25 cellular contexts compared by ENCODE assay signal in the genomic region with DNA sequence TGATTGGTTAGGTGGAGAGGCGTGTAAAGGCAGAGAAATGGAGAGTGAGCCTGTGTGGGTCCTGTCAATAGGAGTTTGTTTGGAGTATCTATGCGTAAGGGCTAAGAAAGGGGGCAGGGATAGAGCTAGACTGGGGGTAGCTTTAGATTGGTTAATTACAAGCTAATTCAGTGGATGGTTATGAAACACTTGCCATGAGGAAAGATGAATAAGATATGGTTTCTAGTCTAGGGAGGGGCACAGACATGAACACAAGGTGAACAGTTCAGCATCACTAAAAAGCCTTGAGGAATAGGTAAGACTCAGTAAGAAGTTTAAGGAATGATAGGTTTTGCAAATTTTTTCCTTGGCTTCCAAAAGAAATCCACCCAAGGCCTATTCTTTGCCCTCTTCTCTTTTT. TPM values are rescaled to one million over a fixed set of nuclear protein-coding genes. Genes with fewer than 3 reads are reported as not detected.
"Had no signal": no experiment of that assay in that cellular context is flagged by ENCODE, and none has a peak within 500 bp of the region (broad histone marks: within the 10 kb centered on the region; RNA-seq: fewer than 3 reads in every experiment).

No MANE protein-coding gene starts in this region.

- FAIRE-seq: frontal cortex, kidney had no signal

- H3K36me3 Mint-ChIP-seq: mesothelial cell of epicardium; naive thymus-derived CD4-positive, alpha-beta T cell had no signal

- H3K4me3 Mint-ChIP-seq: dendritic cell treated with granulocyte-macrophage colony-stimulating factor and Interleukin-4, amounts not matched to agents 40 ng/mL and 50 ng/mL, for 4 days; endodermal cell; mesothelial cell of epicardium; naive thymus-derived CD4-positive, alpha-beta T cell; nephron; stimulated activated naive CD8-positive, alpha-beta T cell treated with anti-CD3 and anti-CD28 coated beads, Interleukin-15, amount 100 ng/mL, for 72 hours had no signal

- H3K36me3 ChIP-seq: colonic mucosa, esophagus squamous epithelium, prostate gland, right atrium auricular region, suprapubic skin, transverse colon, vagina had no signal

- H3K27ac Mint-ChIP-seq: dendritic cell treated with granulocyte-macrophage colony-stimulating factor and Interleukin-4, amounts not matched to agents 40 ng/mL and 50 ng/mL, for 4 days; endodermal cell; mesothelial cell of epicardium; naive thymus-derived CD4-positive, alpha-beta T cell; nephron; stimulated activated naive CD8-positive, alpha-beta T cell treated with anti-CD3 and anti-CD28 coated beads, Interleukin-15, amount 100 ng/mL, for 72 hours had no signal

- H3K9me3 Mint-ChIP-seq: endodermal cell, mesothelial cell of epicardium, nephron had no signal

- H3K4me1 Mint-ChIP-seq: naive thymus-derived CD4-positive, alpha-beta T cell; stimulated activated naive CD8-positive, alpha-beta T cell treated with anti-CD3 and anti-CD28 coated beads, Interleukin-15, amount 100 ng/mL, for 72 hours had no signal

- H3K4me1 ChIP-seq: colonic mucosa, prostate gland, right atrium auricular region, transverse colon, vagina had no signal

- ATAC-seq: left lobe of liver; naive thymus-derived CD4-positive, alpha-beta T cell; sciatic nerve had no signal

- H3K4me2 ChIP-seq: smooth muscle cell had no signal

- H3K27me3 ChIP-seq: colonic mucosa, esophagus squamous epithelium, right atrium auricular region, suprapubic skin, transverse colon, vagina had no signal

- DNase-seq: colonic mucosa; effector CD8-positive, alpha-beta T cell; endodermal cell; esophagus squamous epithelium; kidney; naive thymus-derived CD4-positive, alpha-beta T cell; stimulated activated CD4-positive, alpha-beta T cell treated with anti-CD3 and anti-CD28 coated beads, Interleukin-12 subunit alpha, Interleukin-12 subunit beta, amount 100 ng/mL, for 4 hours; stimulated activated CD4-positive, alpha-beta T cell treated with anti-CD3 and anti-CD28 coated beads, Interleukin-4, amount 100 ng/mL, for 1 hour; stimulated activated CD8-positive, alpha-beta memory T cell treated with anti-CD3 and anti-CD28 coated beads, Interleukin-4, amount 100 ng/mL, for 48 hours; stimulated activated naive CD4-positive, alpha-beta T cell; transverse colon had no signal

- H3K27ac ChIP-seq: colonic mucosa, esophagus squamous epithelium, prostate gland, right atrium auricular region, suprapubic skin, transverse colon, vagina had no signal

- H3K4me3 ChIP-seq: colonic mucosa, esophagus squamous epithelium, lung, prostate gland, right atrium auricular region, smooth muscle cell, suprapubic skin, transverse colon, vagina had no signal

- H3K9me3 ChIP-seq: colonic mucosa, esophagus squamous epithelium, prostate gland, right atrium auricular region, suprapubic skin, transverse colon, vagina had no signal

RNA-seq across cellular contexts. Expression of a gene that starts 50.6 kb away (rescaled TPM):
- total RNA-seq: naive thymus-derived CD4-positive, alpha-beta T cell; right atrium auricular region; ureter had no signal
